In the genomic region with DNA sequence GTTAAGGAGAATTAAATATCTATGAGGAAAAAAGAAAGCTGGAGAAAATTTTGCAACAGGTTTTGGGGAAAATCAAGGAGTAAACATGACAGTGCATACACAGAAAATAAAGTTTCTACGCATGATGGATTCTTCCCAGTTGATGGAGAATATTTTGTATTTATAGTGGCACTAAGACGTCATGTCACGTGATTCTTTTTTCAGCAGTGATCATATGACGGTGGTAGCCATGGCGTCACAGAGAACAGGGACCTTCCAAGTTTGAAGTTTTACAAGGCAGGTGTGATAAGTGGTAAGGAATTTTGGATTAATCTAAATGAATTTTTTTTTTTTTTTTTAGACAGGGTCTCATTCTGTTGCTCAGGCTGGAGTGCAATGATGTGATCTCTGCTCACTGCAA, we compare ENCODE assay signal across 12 cellular contexts. TPM values are rescaled to one million over a fixed set of nuclear protein-coding genes. Genes with fewer than 3 reads are reported as not detected.
"Had no signal": no experiment of that assay in that cellular context is flagged by ENCODE, and none has a peak within 500 bp of the region (broad histone marks: within the 10 kb centered on the region; RNA-seq: fewer than 3 reads in every experiment).

No MANE protein-coding gene starts in this region.

- H3K9me3 ChIP-seq: HAP-1 had no signal

- DNase-seq: GM23248, GOT3, H7, H9, HCEC 1CT, HFFc6 had no signal

- H3K4me2 ChIP-seq: GM23338 had no signal

- H3K9ac ChIP-seq: GM23248 had no signal

- H3K4me3 ChIP-seq: GM23248, GM23338, HAP-1 had no signal

- FAIRE-seq: H1, H54 had no signal

- H3K27ac ChIP-seq: GM23248 had no signal

- H3K4me1 ChIP-seq: HAP-1 had no signal

- H3K36me3 ChIP-seq: HAP-1 had no signal

- H2AFZ ChIP-seq: GM23248, GM23338 had no signal

- ATAC-seq: GM23338, HCT116 had no signal

RNA-seq across cellular contexts. Expression of a gene that starts 8.5 kb away (rescaled TPM):
- total RNA-seq: GM23248, GM23338, H1, H4, H7, H9, HFFc6 had no signal
- polyA plus RNA-seq: GM23248, GM23338, H1 had no signal
